In the genomic region with DNA sequence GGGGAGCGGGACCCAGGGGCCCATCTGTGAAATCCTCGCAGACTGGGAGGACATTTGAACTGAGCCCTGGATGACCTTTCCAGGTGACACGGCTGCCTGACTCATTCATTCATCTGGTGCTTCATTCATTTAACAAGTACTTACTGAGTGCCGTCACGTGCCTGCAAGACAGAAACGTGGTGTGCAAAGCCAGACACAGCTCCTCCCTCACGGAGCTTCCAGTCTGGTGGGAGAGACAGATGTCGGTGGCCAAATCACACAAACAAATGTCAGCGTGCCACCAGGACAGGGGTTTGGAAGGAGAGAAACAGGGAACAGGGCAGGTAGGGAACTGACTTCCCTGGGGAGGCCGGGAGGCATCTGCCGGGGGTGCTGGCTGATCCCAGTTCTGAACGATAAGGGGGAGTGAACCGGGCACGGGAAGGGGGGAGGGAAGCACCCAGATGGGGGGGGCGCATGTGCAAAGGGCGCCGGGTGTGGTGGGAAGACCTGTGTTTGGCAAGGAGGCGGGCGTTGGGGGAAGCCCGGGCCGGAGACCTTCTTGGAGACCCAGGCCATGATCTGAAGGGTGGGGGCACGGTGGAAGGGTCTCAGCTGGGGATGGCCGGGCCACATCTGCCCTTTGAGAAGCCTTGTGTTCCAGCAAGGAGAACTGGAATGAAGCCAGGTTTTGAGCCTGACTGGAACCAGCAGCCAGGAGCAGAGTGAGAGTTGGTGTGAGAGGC, we compare ENCODE assay signal across 11 cellular contexts.
DNase-seq lines count a peak whose midpoint lies in the region; ATAC-seq and TF ChIP-seq lines count a peak whose summit lies in the region.
"Had no signal": no experiment of that assay in that cellular context is flagged by ENCODE, and none has a peak within 500 bp of the region (broad histone marks: within the 10 kb centered on the region; RNA-seq: fewer than 3 reads in every experiment).

No MANE protein-coding gene starts in this region.

- CTCF ChIA-PET in naive thymus-derived CD4-positive, alpha-beta T cell (lab: Charles Lee), result interaction anchor here (0.6 kb wide), 1 partner anchor 170 kb away, joined by 3 read pairs; no protein-coding TSS in a partner anchor

- peaks cover 0 to 11% (median 0%) of the 10 kb centered on the region in 3 experiments for H3K9me3 ChIP-seq in naive thymus-derived CD4-positive, alpha-beta T cell (ENCODE audit: control insufficient read depth in 2 of 3, low read length in 3 of 3)
- H3K9me3 ChIP-seq: neutrophil had no signal

- H3K27ac ChIP-seq in naive thymus-derived CD4-positive, alpha-beta T cell (ENCODE audit: low read depth, low read length), result no peak overlapping the region
- H3K27ac ChIP-seq: C4-2B, neutrophil had no signal

- H3K27me3 Mint-ChIP-seq in nephron progenitor cell (ENCODE audit: low read depth, poor library complexity), result peaks cover 6% of the 10 kb centered on the region
- H3K27me3 Mint-ChIP-seq in naive thymus-derived CD4-positive, alpha-beta T cell, result peaks cover 0 to 5% (median 4%) of the 10 kb centered on the region in 5 donors

- ATAC-seq in esophagus mucosa (peak; percentile 35), GM21367 (IDR thresholded peaks at IDR 0.05; ENCODE audit: unreplicated experiment) (no peak), GM21381 (IDR thresholded peaks at IDR 0.05; ENCODE audit: unreplicated experiment) (no peak)
- ATAC-seq in naive thymus-derived CD4-positive, alpha-beta T cell, result no peak

- H3K9me3 Mint-ChIP-seq in nephron progenitor cell, result no peaks in the 10 kb centered on the region
- H3K9me3 Mint-ChIP-seq in naive thymus-derived CD4-positive, alpha-beta T cell, result peaks cover 0 to 8% (median 3%) of the 10 kb centered on the region in 11 donors

- H3K4me1 ChIP-seq in naive thymus-derived CD4-positive, alpha-beta T cell (ENCODE audit: control insufficient read depth in 2 of 2, insufficient read depth in 2 of 2, low read length in 2 of 2), result no peaks in the 10 kb centered on the region

- H3K36me3 Mint-ChIP-seq in nephron progenitor cell (ENCODE audit: low read depth), result no peaks in the 10 kb centered on the region
- H3K36me3 Mint-ChIP-seq in naive thymus-derived CD4-positive, alpha-beta T cell, result no peaks in the 10 kb centered on the region

- H3K27me3 ChIP-seq in naive thymus-derived CD4-positive, alpha-beta T cell (ENCODE audit: control insufficient read depth in 2 of 2, insufficient read depth in 2 of 2, low read length in 2 of 2), result no peaks in the 10 kb centered on the region

- POLR2A ChIA-PET in naive thymus-derived CD4-positive, alpha-beta T cell (lab: Charles Lee), result no interaction called here

- DNase-seq in DMS 273 treated with DMSO at 0.1 percent for 48 hours (lab: John Stamatoyannopoulos, UW) (peak; percentile 81), NCI-H1105 treated with DMSO at 0.1 percent for 48 hours (lab: John Stamatoyannopoulos, UW) (peak; percentile 63), nephron progenitor cell (no peak), cortex of kidney (lab: John Stamatoyannopoulos, UW) (no peak)
- no peak for DNase-seq in naive thymus-derived CD4-positive, alpha-beta T cell
- DNase-seq: NCI-H524 treated with DMSO at 0.1 percent for 48 hours had no signal

- H3K27ac Mint-ChIP-seq in nephron progenitor cell, result no peak overlapping the region
- no peak overlapping the region for H3K27ac Mint-ChIP-seq in naive thymus-derived CD4-positive, alpha-beta T cell

- H3K4me3 Mint-ChIP-seq in nephron progenitor cell, result peak overlapping the region; percentile 42
- H3K4me3 Mint-ChIP-seq in naive thymus-derived CD4-positive, alpha-beta T cell, result no peak overlapping the region

- H3K4me3 ChIP-seq in naive thymus-derived CD4-positive, alpha-beta T cell (ENCODE audit: low read length), result no peak overlapping the region

- no peaks in the 10 kb centered on the region for H3K36me3 ChIP-seq in naive thymus-derived CD4-positive, alpha-beta T cell (ENCODE audit: control insufficient read depth in 2 of 3, insufficient read depth in 3 of 3, low read length in 3 of 3)
- H3K36me3 ChIP-seq: neutrophil had no signal

- no peak for TF ChIP-seq CTCF in nephron progenitor cell (IDR thresholded peaks at IDR 0.05)

- intact Hi-C loops in naive thymus-derived CD4-positive, alpha-beta T cell (cut with micrococcal nuclease), result no loop called here

- peaks cover 68% of the 10 kb centered on the region for H3K4me1 Mint-ChIP-seq in nephron progenitor cell
- no peaks in the 10 kb centered on the region for H3K4me1 Mint-ChIP-seq in naive thymus-derived CD4-positive, alpha-beta T cell

Comparison
In these comparisons a context has a peak if more than half of its experiments do, and no peak if none do; other contexts are left out.
1. DNase-seq: peak in DMS 273 treated with DMSO at 0.1 percent for 48 hours (single experiment) and NCI-H1105 treated with DMSO at 0.1 percent for 48 hours (single experiment); none in nephron progenitor cell (single experiment), naive thymus-derived CD4-positive, alpha-beta T cell (0 of 9) and cortex of kidney (single experiment).